8 cellular contexts compared by ENCODE assay signal in the genomic region with DNA sequence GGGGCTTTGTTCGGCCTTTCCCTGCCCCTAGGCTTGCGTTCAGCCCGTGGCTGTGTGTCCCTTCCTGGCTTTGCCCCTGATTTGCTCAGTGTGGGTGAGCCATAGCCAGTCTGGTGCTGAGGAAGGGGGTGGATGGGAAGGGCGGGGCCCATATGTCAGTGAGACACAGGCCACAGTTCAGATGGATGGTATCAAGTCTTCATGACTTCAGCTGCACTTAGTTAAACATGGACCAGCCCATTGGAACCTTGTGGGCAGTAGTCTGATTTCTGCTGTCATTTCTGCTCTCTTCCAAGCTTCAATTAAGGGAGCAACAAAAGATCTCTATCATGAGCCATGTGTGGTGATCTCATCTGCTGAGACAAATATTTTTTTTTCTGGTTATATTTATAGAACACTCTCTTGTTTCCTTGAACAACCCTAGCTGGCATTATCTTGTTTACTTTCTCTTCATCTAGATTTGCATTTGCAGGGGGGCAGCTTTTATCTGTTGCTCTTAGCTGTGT. TPM values are rescaled to one million over a fixed set of nuclear protein-coding genes. Genes with fewer than 3 reads are reported as not detected.
DNase-seq lines count a peak whose midpoint lies in the region; ATAC-seq and TF ChIP-seq lines count a peak whose summit lies in the region.

No MANE protein-coding gene starts in this region.

- H3K27ac Mint-ChIP-seq in immature natural killer cell, result no peak overlapping the region

- peaks cover 2 to 5% (median 3%) of the 10 kb centered on the region in 3 donors for H3K27me3 Mint-ChIP-seq in immature natural killer cell (ENCODE audit: low read depth in 3 of 3)

- in situ Hi-C loops in SK-MEL-5 (cut with HindIII; ENCODE audit: low pct_unique_long_range_greater_than_20kb, low sequenced_read_pairs) (no loop called here), gastrocnemius medialis (cut with MboI; ENCODE audit: low sequenced_read_pairs in 4 of 4) (loop anchor here in 1 of 4 donors (25.0 kb wide), 1 partner anchor 144 kb away; no protein-coding TSS in a partner anchor)

- DNase-seq in NCI-H2171 treated with DMSO at 0.1 percent for 48 hours (lab: John Stamatoyannopoulos, UW) (peak; percentile 46), NCI-H2171 (lab: John Stamatoyannopoulos, UW) (no peak), SK-MEL-5 (ENCODE audit: low read depth, low spot score) (peak; percentile 64), foreskin melanocyte (peak; percentile 93), gastrocnemius medialis (peak in 1 of 2 donors; percentile 59), immature natural killer cell (no peak), GM19240 (ENCODE audit: insufficient read length, low spot score) (no peak)

- H3K27me3 ChIP-seq in gastrocnemius medialis, result no peaks in the 10 kb centered on the region

- intact Hi-C loops in gastrocnemius medialis (cut with DNase I; ENCODE audit: low total_unique reads), result loop anchor here (2.0 to 5.0 kb wide), 2 partner anchors 21 to 34 kb away; a partner anchor contains a TSS

- ATAC-seq in gastrocnemius medialis (peak; percentile 88 to 93), GM18520 (IDR thresholded peaks at IDR 0.05; ENCODE audit: unreplicated experiment) (no peak)

- H3K4me1 ChIP-seq in gastrocnemius medialis, result peaks cover 33 to 38% of the 10 kb centered on the region in 2 donors

- H3K36me3 ChIP-seq in gastrocnemius medialis, result no peaks in the 10 kb centered on the region

- peak overlapping the region; percentile 84 to 94 (median 90) for H3K27ac ChIP-seq in gastrocnemius medialis

- peak overlapping the region in 1 of 4 donors; percentile 8 for H3K4me3 ChIP-seq in gastrocnemius medialis

- H3K4me3 Mint-ChIP-seq in immature natural killer cell, result no peak overlapping the region

- no peaks in the 10 kb centered on the region for H3K9me3 Mint-ChIP-seq in immature natural killer cell

- TF ChIP-seq CTCF in gastrocnemius medialis (IDR thresholded peaks at IDR 0.05 in 4 of 5, conservative IDR thresholded peaks at IDR 0.05 in 1 of 5), result no peak

- H3K4me1 Mint-ChIP-seq in immature natural killer cell, result no peaks in the 10 kb centered on the region

- no peaks in the 10 kb centered on the region for H3K36me3 Mint-ChIP-seq in immature natural killer cell

- TF ChIP-seq POLR2A in gastrocnemius medialis (IDR thresholded peaks at IDR 0.05), result peak; percentile 18 to 47

- H3K9me3 ChIP-seq in gastrocnemius medialis, result no peaks in the 10 kb centered on the region

RNA-seq across cellular contexts. Expression of a gene that starts 21.6 kb away (rescaled TPM):
- 33.7 and 38.7 TPM in 2 replicates for total RNA-seq in SK-MEL-5 (2014; rRNA removed; shearing (Covaris generic))
- 66.9 and 80.5 TPM in 2 replicates for polyA plus RNA-seq in SK-MEL-5 (2015; cell fraction: cytosol; rRNA removed)
- 35.1 and 37.9 TPM in 2 replicates for polyA plus RNA-seq in SK-MEL-5 (2015; cell fraction: nucleus; rRNA removed)
- 10 to 100 TPM; 16.4 to 24.7 (median 16.8) TPM for total RNA-seq in gastrocnemius medialis
- 1 to 10 TPM in 2 of 3 donors, under 1 TPM in 1; 0.27 to 6.4 (median 5.1) TPM for polyA plus RNA-seq in immature natural killer cell

RNA-seq across cellular contexts. Expression of a gene that starts 31.9 kb away (rescaled TPM):
- total RNA-seq in SK-MEL-5 (2014; rRNA removed; shearing (Covaris generic)), result 36.6 and 68.3 TPM in 2 replicates
- 96.4 and 116 TPM in 2 replicates for polyA plus RNA-seq in SK-MEL-5 (2015; cell fraction: cytosol; rRNA removed)
- 184 and 238 TPM in 2 replicates for polyA plus RNA-seq in SK-MEL-5 (2015; cell fraction: nucleus; rRNA removed)
- 1 to 10 TPM; 6.0 to 9.8 (median 8.1) TPM for total RNA-seq in gastrocnemius medialis
- polyA plus RNA-seq in immature natural killer cell, result 1 to 10 TPM in 2 of 3 donors, not detected in 1; 1.1 to 2.3 TPM

RNA-seq across cellular contexts. Expression of a gene that starts 54.4 kb away (rescaled TPM):
- total RNA-seq in SK-MEL-5 (2014; rRNA removed; shearing (Covaris generic)), result 0.50 and 0.88 TPM in 2 replicates
- polyA plus RNA-seq in SK-MEL-5 (2015; cell fraction: cytosol; rRNA removed), result 0.10 and 1.1 TPM in 2 replicates
- 0.12 and 0.24 TPM in 2 replicates for polyA plus RNA-seq in SK-MEL-5 (2015; cell fraction: nucleus; rRNA removed)
- 100 to 1,000 TPM in 1 of 4 donors, 10 to 100 TPM in 3; 57.8 to 114 (median 77.7) TPM for total RNA-seq in gastrocnemius medialis
- 1 to 10 TPM in 2 of 3 donors, not detected in 1; 2.2 to 2.9 TPM for polyA plus RNA-seq in immature natural killer cell

Comparison
In these comparisons a context has a peak if more than half of its experiments do, and no peak if none do; other contexts are left out.
1. DNase-seq: peak in NCI-H2171 treated with DMSO at 0.1 percent for 48 hours (single experiment), SK-MEL-5 (single experiment) and foreskin melanocyte (single experiment); none in NCI-H2171 (single experiment), immature natural killer cell (0 of 3) and GM19240 (single experiment).
2. RNA of a gene that starts 54.4 kb away (total RNA-seq): 57.8 to 114 TPM in gastrocnemius medialis; 0.50 to 0.88 TPM in SK-MEL-5; every median in the first group is over 10 times any median in the second.